ENCODE assay signal across 2 cellular contexts in genomic region chr20:22531756-22532155, GRCh38.
TF ChIP-seq lines count a peak whose summit lies in the region.

No MANE protein-coding gene starts in this region.

TF ChIP-seq in HepG2, 621 proteins besides CTCF, POLR2A, EP300 and RAD21 (continues in another document):
- no peak for TF ChIP-seq CREB3 (CRISPR knock-in tag; IDR thresholded peaks at IDR 0.05)
- peak; percentile 28 for TF ChIP-seq PCBP2 (optimal IDR thresholded peaks at IDR 0.05; ENCODE audit: low read depth, low read length, poor library complexity, severe bottlenecking)
- TF ChIP-seq CBFB (CRISPR knock-in tag; IDR thresholded peaks at IDR 0.05), result no peak
- TF ChIP-seq ZHX1 (CRISPR knock-in tag; IDR thresholded peaks at IDR 0.05; ENCODE audit: low read depth), result no peak
- no peak for TF ChIP-seq ZNF605 (CRISPR knock-in tag; IDR thresholded peaks at IDR 0.05)
- 0 out of 2 replicates have a peak, but pooled peaks have one; percentile 14 for TF ChIP-seq HDAC2 (CRISPR knock-in tag; IDR thresholded peaks at IDR 0.05)
- TF ChIP-seq ZKSCAN5 (CRISPR knock-in tag; IDR thresholded peaks at IDR 0.05), result no peak
- no peak for TF ChIP-seq AKNA (CRISPR knock-in tag; IDR thresholded peaks at IDR 0.05; ENCODE audit: borderline replicate concordance)
- no peak for TF ChIP-seq NFE2L1 (CRISPR knock-in tag; IDR thresholded peaks at IDR 0.05; ENCODE audit: borderline replicate concordance)
- 0 out of 2 replicates have a peak, but pooled peaks have one; percentile 10 for TF ChIP-seq ARID5B (CRISPR knock-in tag; IDR thresholded peaks at IDR 0.05)
- no peak for TF ChIP-seq TAF1 (CRISPR knock-in tag; IDR thresholded peaks at IDR 0.05)
- no peak for TF ChIP-seq ZNF737 (CRISPR knock-in tag; IDR thresholded peaks at IDR 0.05; ENCODE audit: borderline replicate concordance)

TF ChIP-seq in K562, 482 proteins besides CTCF, POLR2A, EP300 and RAD21:
- no peak for TF ChIP-seq CEBPG (CRISPR knock-in tag; IDR thresholded peaks at IDR 0.05)
- TF ChIP-seq CEBPG (tag; conservative IDR thresholded peaks at IDR 0.05 in 1 of 2, IDR thresholded peaks at IDR 0.05 in 1 of 2), result peak in 1 of 2 experiments; percentile 56; a peak in 3 of 4 replicates
- TF ChIP-seq CEBPB (tag; IDR thresholded peaks at IDR 0.05), result peak; percentile 66
- no peak for TF ChIP-seq NFYB (IDR thresholded peaks at IDR 0.05; ENCODE audit: extremely low read depth, insufficient read length)
